In genomic region chr1:174197088-174197487, GRCh38 we compare ENCODE assay signal across 16 cellular contexts. TPM values are rescaled to one million over a fixed set of nuclear protein-coding genes. Genes with fewer than 3 reads are reported as not detected.
DNase-seq lines count a peak whose midpoint lies in the region; ATAC-seq and TF ChIP-seq lines count a peak whose summit lies in the region.
"Had no signal": no experiment of that assay in that cellular context is flagged by ENCODE, and none has a peak within 500 bp of the region (broad histone marks: within the 10 kb centered on the region; RNA-seq: fewer than 3 reads in every experiment).

No MANE protein-coding gene starts in this region.

- H3K27me3 ChIP-seq in left ventricle myocardium inferior (ENCODE audit: low read depth) (no peaks in the 10 kb centered on the region), MM.1S (replicated peaks; ENCODE audit: insufficient read depth, low read length) (no peaks in the 10 kb centered on the region), GM23338 (ENCODE audit: insufficient read depth) (no peaks in the 10 kb centered on the region)
- H3K27me3 ChIP-seq: BLaER1 treated with 17β-estradiol and CSF1 and Interleukin-3, amounts not matched to agents 10 nM and 100 nM had no signal

- H3K4me3 ChIP-seq in left ventricle myocardium inferior (peak overlapping the region; percentile 39), MM.1S (ENCODE audit: low read length) (peak overlapping the region; percentile 35), OCI-LY7 (ENCODE audit: low read depth, low read length, poor library complexity, severe bottlenecking) (no peak overlapping the region), GM23338 (no peak overlapping the region)
- H3K4me3 ChIP-seq: BLaER1 treated with 17β-estradiol and CSF1 and Interleukin-3, amounts not matched to agents 10 nM and 100 nM had no signal

- H3K36me3 Mint-ChIP-seq in memory B cell (peaks cover 11% of the 10 kb centered on the region), GM23338 (ENCODE audit: low read depth) (no peaks in the 10 kb centered on the region)
- H3K36me3 Mint-ChIP-seq: CD8-positive, alpha-beta T cell had no signal

- H3K9me3 ChIP-seq in left ventricle myocardium inferior (replicated peaks) (no peaks in the 10 kb centered on the region), MM.1S (replicated peaks; ENCODE audit: insufficient read depth, low read length) (no peaks in the 10 kb centered on the region), OCI-LY7 (ENCODE audit: low read length) (no peaks in the 10 kb centered on the region)

- H3K4me1 Mint-ChIP-seq in memory B cell (peaks cover 12% of the 10 kb centered on the region), GM23338 (no peaks in the 10 kb centered on the region)
- H3K4me1 Mint-ChIP-seq: H9 had no signal

- H3K9me2 ChIP-seq in MM.1S (replicated peaks; ENCODE audit: insufficient read depth, low read length) (no peaks in the 10 kb centered on the region), OCI-LY7 (ENCODE audit: insufficient read depth, low read length) (no peaks in the 10 kb centered on the region), GM23338 (ENCODE audit: insufficient read depth) (no peaks in the 10 kb centered on the region)

- BruUV-seq in OCI-LY7 (replicated peaks; lab: Mats Ljungman, UMichigan): TSS peak; percentile 31

- peaks cover 34% of the 10 kb centered on the region for H3K79me2 ChIP-seq in MM.1S (ENCODE audit: low read length)
- peaks cover 38% of the 10 kb centered on the region; the same call in 1 of the 2 replicates for H3K79me2 ChIP-seq in OCI-LY7 (ENCODE audit: insufficient read depth, low read depth, low read length)
- no peaks in the 10 kb centered on the region; the same call in 1 of the 2 replicates for H3K79me2 ChIP-seq in GM23338 (replicated peaks; ENCODE audit: insufficient read depth)

- POLR2A ChIA-PET in OCI-LY7 (lab: Charles Lee): interaction anchor here (0.5 kb wide), 1 partner anchor 523 kb away, joined by 3 read pairs; no protein-coding TSS in a partner anchor

- DNase-seq in left ventricle myocardium inferior: no peak
- DNase-seq in left cardiac atrium: no peak
- no peak for DNase-seq in MM.1S
- DNase-seq in OCI-LY7 (ENCODE audit: low spot score): no peak
- no peak for DNase-seq in memory B cell (ENCODE audit: low spot score in 2 of 2)
- DNase-seq in activated T-cell treated with anti-CD3 and anti-CD28 coated beads, Interleukin-2, amount 50 U/mL, for 1 hour: no peak
- DNase-seq in sciatic nerve (ENCODE audit: low spot score): no peak
- no peak for DNase-seq in GM23338 (ENCODE audit: low spot score)
- DNase-seq: Calu3; CD8-positive, alpha-beta T cell; DMS79 treated with DMSO at 0.1 percent for 48 hours; GF-D8; H9 had no signal

- H3K9me3 Mint-ChIP-seq in memory B cell (no peaks in the 10 kb centered on the region), GM23338 (no peaks in the 10 kb centered on the region)
- H3K9me3 Mint-ChIP-seq: CD8-positive, alpha-beta T cell; H9 had no signal

- H3F3A ChIP-seq in MM.1S (ENCODE audit: insufficient read depth, low read length) (peaks cover 5% of the 10 kb centered on the region), GM23338 (replicated peaks; ENCODE audit: low read depth) (no peaks in the 10 kb centered on the region)

- H3K27ac ChIP-seq in left ventricle myocardium inferior (replicated peaks): peak overlapping the region; percentile 72
- H3K27ac ChIP-seq in MM.1S (ENCODE audit: low read length): peak overlapping the region; percentile 60; the same call in 1 of the 2 replicates
- no peak overlapping the region for H3K27ac ChIP-seq in OCI-LY7 (ENCODE audit: low read depth, low read length, poor library complexity, severe bottlenecking)
- no peak overlapping the region for H3K27ac ChIP-seq in GM23338 (ENCODE audit: low read depth)
- H3K27ac ChIP-seq: BLaER1 treated with 17β-estradiol and CSF1 and Interleukin-3, amounts not matched to agents 10 nM and 100 nM; HL-60 had no signal

- TF ChIP-seq CTCF in left ventricle myocardium inferior (IDR thresholded peaks at IDR 0.05; ENCODE audit: borderline replicate concordance) (no peak), MM.1S (IDR thresholded peaks at IDR 0.05; ENCODE audit: low read length) (no peak), OCI-LY7 (conservative IDR thresholded peaks at IDR 0.05; ENCODE audit: low read length) (no peak), GM23338 (conservative IDR thresholded peaks at IDR 0.05; ENCODE audit: low read depth in 2 of 2) (no peak)

- CTCF ChIA-PET in OCI-LY7 (lab: Charles Lee; ENCODE audit: unreplicated experiment): no interaction called here

- H3K4me2 ChIP-seq in MM.1S (ENCODE audit: low read depth, low read length) (peak overlapping the region; percentile 67), OCI-LY7 (ENCODE audit: low read length) (no peak overlapping the region), GM23338 (no peak overlapping the region)
- H3K4me2 ChIP-seq: BLaER1 treated with 17β-estradiol and CSF1 and Interleukin-3, amounts not matched to agents 10 nM and 100 nM had no signal

- peak overlapping the region; percentile 36 for H3K9ac ChIP-seq in MM.1S (ENCODE audit: low read length)
- H3K9ac ChIP-seq: BLaER1 treated with 17β-estradiol and CSF1 and Interleukin-3, amounts not matched to agents 10 nM and 100 nM had no signal

- ATAC-seq in left cardiac atrium (no peak), memory B cell (ENCODE audit: low read depth) (no peak), sciatic nerve (no peak), GM23338 (no peak)
- ATAC-seq: CD8-positive, alpha-beta T cell had no signal

- H3K4me1 ChIP-seq in left ventricle myocardium inferior (peaks cover 47% of the 10 kb centered on the region), MM.1S (ENCODE audit: low read length) (peaks cover 28% of the 10 kb centered on the region), OCI-LY7 (ENCODE audit: insufficient read depth, low read length, poor library complexity, severe bottlenecking) (no peaks in the 10 kb centered on the region), GM23338 (ENCODE audit: insufficient read depth) (no peaks in the 10 kb centered on the region)
- H3K4me1 ChIP-seq: BLaER1 treated with 17β-estradiol and CSF1 and Interleukin-3, amounts not matched to agents 10 nM and 100 nM had no signal

- intact Hi-C loops in left ventricle myocardium inferior (cut with micrococcal nuclease) (no loop called here), left cardiac atrium (cut with DNase I) (no loop called here), OCI-LY7 (cut with micrococcal nuclease; ENCODE audit: unreplicated experiment) (no loop called here), sciatic nerve (cut with DNase I) (no loop called here)

- no peaks in the 10 kb centered on the region for H3K36me3 ChIP-seq in left ventricle myocardium inferior
- no peaks in the 10 kb centered on the region for H3K36me3 ChIP-seq in MM.1S (replicated peaks; ENCODE audit: insufficient read depth, low read length)
- peaks cover 23% of the 10 kb centered on the region for H3K36me3 ChIP-seq in OCI-LY7 (ENCODE audit: insufficient read depth, low read length)
- no peaks in the 10 kb centered on the region for H3K36me3 ChIP-seq in GM23338 (ENCODE audit: insufficient read depth)

- H2AFZ ChIP-seq in MM.1S (ENCODE audit: low read length) (peak overlapping the region; percentile 37), OCI-LY7 (ENCODE audit: low read length) (no peak overlapping the region), GM23338 (no peak overlapping the region)

- H3K27me3 Mint-ChIP-seq in memory B cell (no peaks in the 10 kb centered on the region), GM23338 (ENCODE audit: insufficient read depth, low read depth, poor library complexity) (peaks cover 3% of the 10 kb centered on the region)
- H3K27me3 Mint-ChIP-seq: B cell had no signal

- H3K27ac Mint-ChIP-seq in memory B cell (peak overlapping the region; percentile 22), GM23338 (no peak overlapping the region)
- H3K27ac Mint-ChIP-seq: B cell; CD8-positive, alpha-beta T cell; H9 had no signal

- H4K20me1 ChIP-seq in MM.1S (ENCODE audit: insufficient read depth, low read length) (no peaks in the 10 kb centered on the region), OCI-LY7 (ENCODE audit: insufficient read depth, low read length) (no peaks in the 10 kb centered on the region; the same call in 1 of the 2 replicates), GM23338 (replicated peaks; ENCODE audit: insufficient read depth) (no peaks in the 10 kb centered on the region)
- H4K20me1 ChIP-seq: BLaER1 treated with 17β-estradiol and CSF1 and Interleukin-3, amounts not matched to agents 10 nM and 100 nM had no signal

- H3K4me3 Mint-ChIP-seq in memory B cell (no peak overlapping the region), GM23338 (no peak overlapping the region)
- H3K4me3 Mint-ChIP-seq: B cell; CD8-positive, alpha-beta T cell; H9 had no signal

TF ChIP-seq in GM23338, 12 proteins besides CTCF, POLR2A, EP300 and RAD21 (continues in another document):
- TF ChIP-seq CREB1 (CRISPR knock-in tag; IDR thresholded peaks at IDR 0.05; ENCODE audit: low read depth) (no peak), EZH2phosphoT487 (IDR thresholded peaks at IDR 0.05; ENCODE audit: unreplicated experiment) (no peak), JUNB (IDR thresholded peaks at IDR 0.05; ENCODE audit: unreplicated experiment) (no peak), NANOG (IDR thresholded peaks at IDR 0.05; ENCODE audit: borderline replicate concordance) (no peak), ETS1 (IDR thresholded peaks at IDR 0.05) (no peak), EZH2 (IDR thresholded peaks at IDR 0.05; ENCODE audit: low read depth, unreplicated experiment) (no peak), STAT1 (IDR thresholded peaks at IDR 0.05; ENCODE audit: unreplicated experiment) (no peak), ZNF114 (CRISPR knock-in tag; IDR thresholded peaks at IDR 0.05) (no peak)

RNA-seq across cellular contexts. Expression of gene RABGAP1L, which starts 37.8 kb away (rescaled TPM):
- total RNA-seq in left ventricle myocardium inferior (69.2 TPM), left cardiac atrium (100 to 1,000 TPM; 134 to 145 TPM), OCI-LY7 (2022) (158 and 175 TPM in 2 replicates), sciatic nerve (59.6 TPM)
- 98.1 and 142 TPM in 2 replicates for total RNA-seq in OCI-LY7 (2014; rRNA removed; shearing (Covaris generic))
- total RNA-seq in GM23338 (2014; rRNA removed; shearing (Covaris generic)): 83.2 and 85.5 TPM in 2 replicates
- polyA plus RNA-seq in GM23338 (2016; fragmentation: Nextera tagmentation; extraction: Ambion mirVana): 113 and 136 TPM in 2 replicates

Comparison
In these comparisons a context has a peak if more than half of its experiments do, and no peak if none do; other contexts are left out.
1. H3K27ac ChIP-seq: peak in left ventricle myocardium inferior (single experiment) and MM.1S (single experiment); none in OCI-LY7 (single experiment) and GM23338 (single experiment).
2. H3K4me3 ChIP-seq: peak in left ventricle myocardium inferior (single experiment) and MM.1S (single experiment); none in OCI-LY7 (single experiment) and GM23338 (single experiment).